Comparison of ENCODE assay signal across 16 cellular contexts in the genomic region with DNA sequence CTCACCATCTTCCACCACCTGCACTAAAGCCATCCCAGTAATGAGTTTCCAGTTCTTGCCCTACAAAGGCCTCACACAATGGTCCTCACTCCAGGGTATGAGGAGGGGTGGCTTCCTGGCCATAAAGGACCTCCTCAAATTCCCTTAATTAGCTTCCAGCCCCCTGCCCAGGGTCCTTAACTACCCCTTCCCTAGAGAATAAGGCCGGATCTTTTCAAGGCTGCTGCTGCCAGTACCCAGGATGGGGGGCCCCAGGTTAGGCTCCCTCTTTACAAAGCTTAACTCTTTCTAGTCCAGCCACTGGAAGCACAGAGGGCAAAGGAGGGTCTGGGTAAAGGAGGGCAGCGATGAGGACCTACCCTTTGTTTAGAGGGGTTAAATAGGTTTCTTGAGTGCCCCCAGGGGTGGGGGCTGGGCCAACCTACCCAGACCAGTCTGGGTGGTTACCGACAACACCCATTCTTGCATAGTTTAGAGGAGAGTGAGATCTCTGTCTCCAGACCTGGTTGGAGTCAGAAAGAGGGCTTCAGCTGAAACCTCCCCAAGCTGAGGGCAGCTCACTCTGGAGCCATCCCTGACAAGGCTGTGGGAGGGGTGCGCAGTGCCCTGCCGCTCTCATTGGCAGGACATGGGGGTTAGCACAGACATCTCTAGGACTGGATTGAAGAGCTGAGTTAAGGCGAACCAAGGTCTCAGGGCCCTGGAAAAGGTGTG. TPM values are rescaled to one million over a fixed set of nuclear protein-coding genes. Genes with fewer than 3 reads are reported as not detected.
DNase-seq lines count a peak whose midpoint lies in the region; ATAC-seq, FAIRE-seq and TF ChIP-seq lines count a peak whose summit lies in the region.
"Had no signal": no experiment of that assay in that cellular context is flagged by ENCODE, and none has a peak within 500 bp of the region (broad histone marks: within the 10 kb centered on the region; RNA-seq: fewer than 3 reads in every experiment).

No MANE protein-coding gene starts in this region.

- H3K4me3 ChIP-seq in HCT116 (replicated peaks in 1 of 2; ENCODE audit: low read depth in 1 of 2, low read length in 2 of 2) (peak overlapping the region; percentile 77 to 82), iPS-11a (ENCODE audit: low read depth, low read length) (peak overlapping the region; percentile 49), parathyroid adenoma (ENCODE audit: low read depth, low read length) (no peak overlapping the region), kidney (ENCODE audit: low read length in 2 of 2) (peak overlapping the region in 1 of 2 donors; percentile 39)
- H3K4me3 ChIP-seq: heart left ventricle, mucosa of descending colon, sigmoid colon had no signal

- no peak for ATAC-seq in HCT116
- no peak for ATAC-seq in activated T-helper 17 cell treated with anti-CD3 and anti-CD28 coated beads, Interleukin-2, amount 50 U/mL, for 72 hours (replicated peaks)
- no peak for ATAC-seq in GM21576 (IDR thresholded peaks at IDR 0.05; ENCODE audit: unreplicated experiment)
- ATAC-seq in HG02938 (IDR thresholded peaks at IDR 0.05; ENCODE audit: unreplicated experiment), result no peak
- ATAC-seq: activated naive CD8-positive, alpha-beta T cell treated with anti-CD3 and anti-CD28 coated beads, Interleukin-2, amount 50 U/mL, for 24 hours; heart left ventricle had no signal

- no peaks in the 10 kb centered on the region for H3K9me3 ChIP-seq in HCT116 (ENCODE audit: control insufficient read depth in 1 of 2, insufficient read depth in 1 of 2, low read depth in 1 of 2, low read length in 2 of 2)
- H3K9me3 ChIP-seq in parathyroid adenoma (ENCODE audit: control insufficient read depth, low read length), result no peaks in the 10 kb centered on the region
- no peaks in the 10 kb centered on the region for H3K9me3 ChIP-seq in kidney (ENCODE audit: control insufficient read depth in 1 of 2, low read length in 2 of 2)
- H3K9me3 ChIP-seq: heart left ventricle, mucosa of descending colon, sigmoid colon had no signal

- TF ChIP-seq CTCF in HCT116 (IDR thresholded peaks at IDR 0.05 in 2 of 3, conservative IDR thresholded peaks at IDR 0.05 in 1 of 3; ENCODE audit: borderline replicate concordance in 1 of 3, insufficient read depth in 1 of 3, low read depth in 2 of 3, low read length in 2 of 3) (no peak), parathyroid adenoma (IDR thresholded peaks at IDR 0.05) (no peak), kidney (IDR thresholded peaks at IDR 0.05; ENCODE audit: borderline replicate concordance, extremely low read depth, insufficient read depth) (no peak)

- no peaks in the 10 kb centered on the region for H3K36me3 Mint-ChIP-seq in activated T-helper 17 cell treated with anti-CD3 and anti-CD28 coated beads, Interleukin-2, amount 50 U/mL, for 72 hours (ENCODE audit: low read depth)
- H3K36me3 Mint-ChIP-seq in activated T-helper 1 cell treated with anti-CD3 and anti-CD28 coated beads, Interleukin-12 subunit alpha, Interleukin-12 subunit beta, Interleukin-2, Interleukin-4 antibody, amounts not matched to agents 30 ng/mL and 10 ng/mL and 1 ng/mL, durations not matched to agents 14 hours and 24 hours and 36 hours (ENCODE audit: low read depth), result no peaks in the 10 kb centered on the region
- H3K36me3 Mint-ChIP-seq: CD4-positive, alpha-beta memory T cell had no signal

- CTCF ChIA-PET in HCT116 (lab: Charles Lee), result interaction anchor here (1.2 to 3.6 kb wide), 3 partner anchors 8 to 1242 kb away, joined by 3 to 24 read pairs (median 6); no protein-coding TSS in a partner anchor

- no TSS peak for BruUV-seq in HCT116 (replicated peaks; lab: Mats Ljungman, UMichigan)

- FAIRE-seq in kidney (lab: Jason Lieb, UNC), result no peak

- TF ChIP-seq POLR2A in HCT116 (IDR thresholded peaks at IDR 0.05; ENCODE audit: borderline replicate concordance, extremely low read depth, insufficient read depth, insufficient read length), result no peak

- 0 out of 2 replicates have a peak, but pooled peaks cover 3% of the 10 kb centered on the region for H3K27me3 ChIP-seq in HCT116 (ENCODE audit: insufficient read depth, low read length)
- H3K27me3 ChIP-seq in parathyroid adenoma (ENCODE audit: control insufficient read depth, insufficient read depth, low read length), result peaks cover 4% of the 10 kb centered on the region

- H3K4me2 ChIP-seq in HCT116 (ENCODE audit: low read length), result peak overlapping the region; percentile 90
- H3K4me2 ChIP-seq in parathyroid adenoma (ENCODE audit: low read length), result no peak overlapping the region

- no peak overlapping the region for H3K27ac Mint-ChIP-seq in activated T-helper 17 cell treated with anti-CD3 and anti-CD28 coated beads, Interleukin-2, amount 50 U/mL, for 72 hours
- no peak overlapping the region for H3K27ac Mint-ChIP-seq in activated T-helper 1 cell treated with anti-CD3 and anti-CD28 coated beads, Interleukin-12 subunit alpha, Interleukin-12 subunit beta, Interleukin-2, Interleukin-4 antibody, amounts not matched to agents 30 ng/mL and 10 ng/mL and 1 ng/mL, durations not matched to agents 14 hours and 24 hours and 36 hours
- H3K27ac Mint-ChIP-seq: CD4-positive, alpha-beta memory T cell; dendritic cell treated with granulocyte-macrophage colony-stimulating factor and Interleukin-4, amounts not matched to agents 40 ng/mL and 50 ng/mL, for 4 days had no signal

- no peak for DNase-seq in HCT116 (ENCODE audit: low read depth, low spot score)
- DNase-seq in kidney, result no peak
- no peak for DNase-seq in activated T-helper 1 cell treated with anti-CD3 and anti-CD28 coated beads, Interleukin-12 subunit alpha, Interleukin-12 subunit beta, Interleukin-2, Interleukin-4 antibody, amounts not matched to agents 30 ng/mL and 10 ng/mL and 1 ng/mL, durations not matched to agents 14 hours and 24 hours and 36 hours (ENCODE audit: low spot score)
- DNase-seq: activated naive CD8-positive, alpha-beta T cell treated with anti-CD3 and anti-CD28 coated beads, Interleukin-2, amount 50 U/mL, for 24 hours; CD4-positive, alpha-beta memory T cell; heart left ventricle; mucosa of descending colon; sigmoid colon; T-helper 9 cell had no signal

- POLR2A ChIA-PET in HCT116 (lab: Charles Lee), result interaction anchor here (2.3 kb wide), 1 partner anchor 10 kb away, joined by 12 read pairs; no protein-coding TSS in a partner anchor

- H3K79me2 ChIP-seq in HCT116 (ENCODE audit: insufficient read depth, low read length) (peaks cover 29% of the 10 kb centered on the region), parathyroid adenoma (no peaks in the 10 kb centered on the region)

- H3K27ac ChIP-seq in HCT116 (ENCODE audit: low read depth, low read length), result peak overlapping the region; percentile 95
- peak overlapping the region; percentile 81 for H3K27ac ChIP-seq in parathyroid adenoma
- H3K27ac ChIP-seq in kidney (ENCODE audit: low read depth in 2 of 2, low read length in 2 of 2), result peak overlapping the region in 1 of 2 donors; percentile 23
- H3K27ac ChIP-seq: heart left ventricle, HL-60 had no signal

- H4K20me1 ChIP-seq in HCT116 (ENCODE audit: insufficient read depth), result no peaks in the 10 kb centered on the region

- TF ChIP-seq RAD21 in HCT116 (IDR thresholded peaks at IDR 0.05; ENCODE audit: low read depth), result no peak

- H3K4me1 ChIP-seq in HCT116 (ENCODE audit: control insufficient read depth in 1 of 2, insufficient read depth in 2 of 2, low read length in 2 of 2) (peaks cover 51 to 94% of the 10 kb centered on the region in 2 experiments), parathyroid adenoma (peaks cover 4% of the 10 kb centered on the region), kidney (ENCODE audit: control insufficient read depth in 1 of 2, insufficient read depth in 1 of 2, low read depth in 1 of 2, low read length in 2 of 2) (peaks cover 0 to 21% of the 10 kb centered on the region in 2 donors)

- H3K9me3 Mint-ChIP-seq in activated T-helper 17 cell treated with anti-CD3 and anti-CD28 coated beads, Interleukin-2, amount 50 U/mL, for 72 hours, result no peaks in the 10 kb centered on the region
- no peaks in the 10 kb centered on the region for H3K9me3 Mint-ChIP-seq in activated T-helper 1 cell treated with anti-CD3 and anti-CD28 coated beads, Interleukin-12 subunit alpha, Interleukin-12 subunit beta, Interleukin-2, Interleukin-4 antibody, amounts not matched to agents 30 ng/mL and 10 ng/mL and 1 ng/mL, durations not matched to agents 14 hours and 24 hours and 36 hours
- H3K9me3 Mint-ChIP-seq: activated naive CD8-positive, alpha-beta T cell treated with anti-CD3 and anti-CD28 coated beads, Interleukin-2, amount 50 U/mL, for 24 hours; CD4-positive, alpha-beta memory T cell; dendritic cell treated with granulocyte-macrophage colony-stimulating factor and Interleukin-4, amounts not matched to agents 40 ng/mL and 50 ng/mL, for 4 days had no signal

- no peaks in the 10 kb centered on the region for H3K9me2 ChIP-seq in HCT116 (ENCODE audit: insufficient read depth)

- no peaks in the 10 kb centered on the region for H3K4me1 Mint-ChIP-seq in activated T-helper 17 cell treated with anti-CD3 and anti-CD28 coated beads, Interleukin-2, amount 50 U/mL, for 72 hours
- H3K4me1 Mint-ChIP-seq in activated T-helper 1 cell treated with anti-CD3 and anti-CD28 coated beads, Interleukin-12 subunit alpha, Interleukin-12 subunit beta, Interleukin-2, Interleukin-4 antibody, amounts not matched to agents 30 ng/mL and 10 ng/mL and 1 ng/mL, durations not matched to agents 14 hours and 24 hours and 36 hours (ENCODE audit: low read depth), result peaks cover 5% of the 10 kb centered on the region

- peaks cover 27% of the 10 kb centered on the region for H3K27me3 Mint-ChIP-seq in activated T-helper 17 cell treated with anti-CD3 and anti-CD28 coated beads, Interleukin-2, amount 50 U/mL, for 72 hours
- H3K27me3 Mint-ChIP-seq in activated T-helper 1 cell treated with anti-CD3 and anti-CD28 coated beads, Interleukin-12 subunit alpha, Interleukin-12 subunit beta, Interleukin-2, Interleukin-4 antibody, amounts not matched to agents 30 ng/mL and 10 ng/mL and 1 ng/mL, durations not matched to agents 14 hours and 24 hours and 36 hours (ENCODE audit: insufficient read depth), result peaks cover 42% of the 10 kb centered on the region

- peak overlapping the region; percentile 84 for H3K9ac ChIP-seq in HCT116 (ENCODE audit: low read length)
- no peak overlapping the region for H3K9ac ChIP-seq in parathyroid adenoma
- H3K9ac ChIP-seq in kidney (ENCODE audit: low read length in 2 of 2), result no peak overlapping the region

- intact Hi-C loops in HCT116 (cut with micrococcal nuclease) (no loop called here), kidney (cut with DNase I) (no loop called here)
- intact Hi-C loops in activated T-helper 1 cell treated with anti-CD3 and anti-CD28 coated beads, Interleukin-12 subunit alpha, Interleukin-12 subunit beta, Interleukin-2, Interleukin-4 antibody, amounts not matched to agents 30 ng/mL and 10 ng/mL and 1 ng/mL, durations not matched to agents 14 hours and 24 hours and 36 hours (cut with micrococcal nuclease), result loop anchor here (10.0 kb wide), 1 partner anchor 184 kb away; no protein-coding TSS in a partner anchor

- no peak overlapping the region for H2AFZ ChIP-seq in HCT116 (ENCODE audit: low read depth, low read length, poor library complexity, severe bottlenecking)
- no peak overlapping the region for H2AFZ ChIP-seq in parathyroid adenoma

- H3K36me3 ChIP-seq in HCT116 (ENCODE audit: control insufficient read depth in 1 of 2, insufficient read depth in 2 of 2, low read length in 2 of 2), result peaks cover 0 to 8% of the 10 kb centered on the region in 2 experiments; a peak in 1 of 4 replicates
- no peaks in the 10 kb centered on the region for H3K36me3 ChIP-seq in parathyroid adenoma (ENCODE audit: control insufficient read depth, insufficient read depth, low read length)
- H3K36me3 ChIP-seq in kidney (ENCODE audit: control insufficient read depth in 1 of 2, insufficient read depth in 2 of 2, low read length in 2 of 2), result no peaks in the 10 kb centered on the region
- H3K36me3 ChIP-seq: heart left ventricle, sigmoid colon had no signal

- H3K4me3 Mint-ChIP-seq in activated T-helper 17 cell treated with anti-CD3 and anti-CD28 coated beads, Interleukin-2, amount 50 U/mL, for 72 hours, result peak overlapping the region; percentile 67
- no peak overlapping the region for H3K4me3 Mint-ChIP-seq in activated T-helper 1 cell treated with anti-CD3 and anti-CD28 coated beads, Interleukin-12 subunit alpha, Interleukin-12 subunit beta, Interleukin-2, Interleukin-4 antibody, amounts not matched to agents 30 ng/mL and 10 ng/mL and 1 ng/mL, durations not matched to agents 14 hours and 24 hours and 36 hours
- H3K4me3 Mint-ChIP-seq: activated naive CD8-positive, alpha-beta T cell treated with anti-CD3 and anti-CD28 coated beads, Interleukin-2, amount 50 U/mL, for 24 hours; CD4-positive, alpha-beta memory T cell; dendritic cell treated with granulocyte-macrophage colony-stimulating factor and Interleukin-4, amounts not matched to agents 40 ng/mL and 50 ng/mL, for 4 days had no signal

- RAD21 ChIA-PET in HCT116 (lab: Charles Lee; ENCODE audit: low non-redundant PET in 1 of 2, low total read pairs in 2 of 2, uncharacterized antibody in 2 of 2, unreplicated experiment in 2 of 2), result interaction anchor here in 1 of 2 experiments (2.2 kb wide), 1 partner anchor 37 kb away, joined by 9 read pairs; no protein-coding TSS in a partner anchor

RNA-seq across cellular contexts. Expression of gene BLACAT1, which starts 7.1 kb away (rescaled TPM):
- 3.9 TPM for total RNA-seq in HCT116 (2021; ENCODE audit: unreplicated experiment)
- 3.2 and 4.4 TPM in 2 replicates for polyA plus RNA-seq in HCT116 (2012)
- under 1 TPM; 0.61 to 0.95 TPM for total RNA-seq in activated T-helper 17 cell treated with anti-CD3 and anti-CD28 coated beads, Interleukin-2, amount 50 U/mL, for 72 hours
- 4.3 TPM for total RNA-seq in kidney
- 0.37 TPM for polyA plus RNA-seq in kidney (ENCODE audit: insufficient read depth, low read depth, low replicate concordance)
- total RNA-seq in activated T-helper 1 cell treated with anti-CD3 and anti-CD28 coated beads, Interleukin-12 subunit alpha, Interleukin-12 subunit beta, Interleukin-2, Interleukin-4 antibody, amounts not matched to agents 30 ng/mL and 10 ng/mL and 1 ng/mL, durations not matched to agents 14 hours and 24 hours and 36 hours, result 0.16 and 0.24 TPM in 2 replicates
- polyA plus RNA-seq: CD4-positive, alpha-beta memory T cell; heart left ventricle had no signal

RNA-seq across cellular contexts. Expression of gene LEMD1, which starts 26.8 kb away (rescaled TPM):
- total RNA-seq in HCT116 (2021; ENCODE audit: unreplicated experiment), result 11.9 TPM
- 14.9 and 21.8 TPM in 2 replicates for polyA plus RNA-seq in HCT116 (2012)
- total RNA-seq in activated T-helper 17 cell treated with anti-CD3 and anti-CD28 coated beads, Interleukin-2, amount 50 U/mL, for 72 hours, result 1 to 10 TPM in 1 of 2 donors, under 1 TPM in 1; 0.61 to 1.1 TPM
- total RNA-seq in kidney, result 6.5 TPM
- polyA plus RNA-seq in kidney (ENCODE audit: insufficient read depth, low read depth, low replicate concordance), result not detected
- not detected in 2 replicates for total RNA-seq in activated T-helper 1 cell treated with anti-CD3 and anti-CD28 coated beads, Interleukin-12 subunit alpha, Interleukin-12 subunit beta, Interleukin-2, Interleukin-4 antibody, amounts not matched to agents 30 ng/mL and 10 ng/mL and 1 ng/mL, durations not matched to agents 14 hours and 24 hours and 36 hours
- total RNA-seq: mucosa of descending colon, sigmoid colon had no signal
- polyA plus RNA-seq: CD4-positive, alpha-beta memory T cell; heart left ventricle had no signal

RNA-seq across cellular contexts. Expression of gene CDK18, which starts 55.8 kb away (rescaled TPM):
- 32.0 TPM for total RNA-seq in HCT116 (2021; ENCODE audit: unreplicated experiment)
- 30.5 and 30.7 TPM in 2 replicates for polyA plus RNA-seq in HCT116 (2012)
- total RNA-seq in activated T-helper 17 cell treated with anti-CD3 and anti-CD28 coated beads, Interleukin-2, amount 50 U/mL, for 72 hours, result 1 to 10 TPM in 1 of 2 donors, under 1 TPM in 1; 0.91 to 3.0 TPM
- 25.7 TPM for total RNA-seq in kidney
- 36.3 TPM for polyA plus RNA-seq in kidney (ENCODE audit: insufficient read depth, low read depth, low replicate concordance)
- total RNA-seq in activated T-helper 1 cell treated with anti-CD3 and anti-CD28 coated beads, Interleukin-12 subunit alpha, Interleukin-12 subunit beta, Interleukin-2, Interleukin-4 antibody, amounts not matched to agents 30 ng/mL and 10 ng/mL and 1 ng/mL, durations not matched to agents 14 hours and 24 hours and 36 hours, result 0.21 and 0.47 TPM in 2 replicates
